22 cellular contexts compared by ENCODE assay signal in the genomic region with DNA sequence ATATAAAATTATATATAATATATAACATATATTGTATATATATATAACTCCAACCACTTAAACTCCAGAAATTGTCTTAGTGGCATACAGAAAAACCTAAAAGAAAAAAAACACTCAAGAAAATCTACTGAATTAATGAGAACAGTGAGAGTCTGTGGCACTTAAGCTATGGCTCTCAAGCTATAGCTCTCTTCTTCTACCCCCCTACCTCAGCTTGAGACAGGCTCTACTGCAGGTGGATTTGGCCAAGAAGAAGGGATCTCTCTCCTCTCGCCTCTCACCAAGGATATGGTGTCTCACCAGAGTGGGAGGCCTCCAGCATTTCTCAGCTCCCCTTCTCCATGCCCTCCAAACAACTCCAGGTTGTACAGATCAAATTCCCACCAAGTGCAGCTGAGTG.
"Had no signal": no experiment of that assay in that cellular context is flagged by ENCODE, and none has a peak within 500 bp of the region (broad histone marks: within the 10 kb centered on the region; RNA-seq: fewer than 3 reads in every experiment).

No MANE protein-coding gene starts in this region.

- ATAC-seq: Panc1, PC-3 had no signal

- H3K27ac ChIP-seq: HL-60, RWPE1 had no signal

- H3K4me2 ChIP-seq: SK-N-SH had no signal

- H3K9ac ChIP-seq: SK-N-SH had no signal

- DNase-seq: KBM-7, MV-4-11, NCI-H1048, NCI-H1105, NCI-H1417, NCI-H1436 treated with DMSO at 0.1 percent for 48 hours, NCI-H1694, NCI-H187 treated with DMSO at 0.1 percent for 48 hours, NCI-H2029 treated with DMSO at 0.1 percent for 48 hours, NCI-H2171, NCI-H226, NCI-H446, NCI-H510A, NCI-H524 treated with DMSO at 0.1 percent for 48 hours, NCI-H69, NCI-H774, PC-3, SHP77, SK-N-SH had no signal
